Comparison of ENCODE assay signal across 11 cellular contexts in genomic region chr3:33884204-33884561, GRCh38.
A peak's percentile ranks its signal among the peaks of the same experiment; 100 is the strongest.
DNase-seq lines count a peak whose midpoint lies in the region; ATAC-seq and TF ChIP-seq lines count a peak whose summit lies in the region.
"Had no signal": no experiment of that assay in that cellular context is flagged by ENCODE, and none has a peak within 500 bp of the region (broad histone marks: within the 10 kb centered on the region; RNA-seq: fewer than 3 reads in every experiment).

No MANE protein-coding gene starts in this region.

- H3K27me3 ChIP-seq in DND-41 (ENCODE audit: insufficient read depth, low read length, poor library complexity), result no peaks in the 10 kb centered on the region
- no peaks in the 10 kb centered on the region for H3K27me3 ChIP-seq in liver (ENCODE audit: control insufficient read depth in 4 of 4, insufficient read depth in 4 of 4, low read length in 3 of 4)

- no peak overlapping the region for H3K4me2 ChIP-seq in DND-41 (ENCODE audit: insufficient read depth, low read length)

- peaks cover 3% of the 10 kb centered on the region for H3K4me1 Mint-ChIP-seq in progenitor cell of endocrine pancreas (ENCODE audit: low read depth)

- H3K9ac ChIP-seq in DND-41 (ENCODE audit: low read depth, low read length), result peak overlapping the region; percentile 38
- H3K9ac ChIP-seq in liver (ENCODE audit: low read depth in 1 of 2, low read length in 2 of 2), result no peak overlapping the region
- H3K9ac ChIP-seq: parathyroid adenoma had no signal

- peak; percentile 36; the same call in 2 of the 3 replicates for ATAC-seq in DND-41 (ENCODE audit: insufficient read depth, low read depth)
- peak; percentile 82 for ATAC-seq in HG02938 (IDR thresholded peaks at IDR 0.05; ENCODE audit: unreplicated experiment)

- TF ChIP-seq CTCF in DND-41 (IDR thresholded peaks at IDR 0.05; ENCODE audit: borderline replicate concordance, extremely low read depth, low read length, poor library complexity, severe bottlenecking), result no peak
- peak; percentile 2 for TF ChIP-seq CTCF in astrocyte of the cerebellum (IDR thresholded peaks at IDR 0.05; ENCODE audit: low read depth, low read length, missing control alignments)
- peak; percentile 35 for TF ChIP-seq CTCF in liver (IDR thresholded peaks at IDR 0.05; ENCODE audit: low read depth, low read length, missing input control)
- no peak for TF ChIP-seq CTCF in progenitor cell of endocrine pancreas (IDR thresholded peaks at IDR 0.05; ENCODE audit: unreplicated experiment)

- TF ChIP-seq RAD21 in liver (IDR thresholded peaks at IDR 0.05), result no peak

- peaks cover 31% of the 10 kb centered on the region for H3K27me3 Mint-ChIP-seq in progenitor cell of endocrine pancreas
- H3K27me3 Mint-ChIP-seq: IgD-negative memory B cell had no signal

- no peaks in the 10 kb centered on the region for H3K79me2 ChIP-seq in DND-41 (ENCODE audit: insufficient read depth, low read length)
- H3K79me2 ChIP-seq: parathyroid adenoma had no signal

- H3K4me3 Mint-ChIP-seq in progenitor cell of endocrine pancreas (ENCODE audit: low read depth), result no peak overlapping the region
- H3K4me3 Mint-ChIP-seq: activated B cell treated with CpG ODN at 0.5 μM for 24 hours had no signal

- peaks cover 16% of the 10 kb centered on the region for H3K4me1 ChIP-seq in DND-41 (ENCODE audit: insufficient read depth, low read length)
- peaks cover 0 to 7% (median 6%) of the 10 kb centered on the region in 4 donors for H3K4me1 ChIP-seq in liver (ENCODE audit: control insufficient read depth in 4 of 4, insufficient read depth in 4 of 4, low read length in 3 of 4)
- H3K4me1 ChIP-seq: parathyroid adenoma had no signal

- no peaks in the 10 kb centered on the region for H3K9me3 Mint-ChIP-seq in progenitor cell of endocrine pancreas (ENCODE audit: low read depth)
- H3K9me3 Mint-ChIP-seq: activated B cell treated with CpG ODN at 0.5 μM for 24 hours, IgD-negative memory B cell had no signal

- H3K36me3 Mint-ChIP-seq in progenitor cell of endocrine pancreas (ENCODE audit: insufficient read depth), result no peaks in the 10 kb centered on the region
- H3K36me3 Mint-ChIP-seq: IgD-negative memory B cell had no signal

- H3K27ac ChIP-seq in DND-41 (ENCODE audit: low read length) (peak overlapping the region; percentile 66), liver (ENCODE audit: low read depth in 1 of 2, low read length in 2 of 2) (no peak overlapping the region)
- H3K27ac ChIP-seq: parathyroid adenoma had no signal

- peak overlapping the region; percentile 58 for H2AFZ ChIP-seq in DND-41 (ENCODE audit: low read depth, low read length)

- WGBS in liver, result 49% methylated on average over 9 of the region's 9 CpGs

- DNase-seq in DND-41 (no peak), astrocyte of the cerebellum (ENCODE audit: low read depth) (no peak), foreskin melanocyte (no peak), progenitor cell of endocrine pancreas (ENCODE audit: low spot score, unreplicated experiment) (no peak), NCI-H128 (lab: John Stamatoyannopoulos, UW; ENCODE audit: unreplicated experiment) (no peak)
- no peak for DNase-seq in activated naive CD4-positive, alpha-beta T cell treated with Interleukin-2 at 50 U/mL for 16 hours
- DNase-seq: activated B cell treated with CpG ODN at 0.5 μM for 24 hours had no signal

- H3K36me3 ChIP-seq in DND-41 (ENCODE audit: insufficient read depth, low read length), result no peaks in the 10 kb centered on the region
- H3K36me3 ChIP-seq in liver (ENCODE audit: control insufficient read depth in 4 of 4, insufficient read depth in 3 of 4, low read depth in 1 of 4, low read length in 3 of 4), result no peaks in the 10 kb centered on the region

- no peaks in the 10 kb centered on the region for H4K20me1 ChIP-seq in DND-41 (ENCODE audit: insufficient read depth, low read length)

- no peaks in the 10 kb centered on the region for H3K9me3 ChIP-seq in DND-41 (ENCODE audit: insufficient read depth, low read length, severe bottlenecking)
- H3K9me3 ChIP-seq in liver (ENCODE audit: control insufficient read depth in 4 of 4, low read length in 3 of 4), result no peaks in the 10 kb centered on the region

- in situ Hi-C loops in astrocyte of the cerebellum (cut with HindIII; ENCODE audit: low sequenced_read_pairs), result no loop called here

- H3K4me3 ChIP-seq in DND-41 (ENCODE audit: low read depth in 1 of 2, low read length in 2 of 2), result no peak overlapping the region
- no peak overlapping the region for H3K4me3 ChIP-seq in astrocyte of the cerebellum (ENCODE audit: low read depth, low read length)
- H3K4me3 ChIP-seq in liver (ENCODE audit: low read depth in 1 of 3, low read length in 3 of 3), result no peak overlapping the region

- H3K27ac Mint-ChIP-seq in progenitor cell of endocrine pancreas, result no peak overlapping the region
- H3K27ac Mint-ChIP-seq: activated B cell treated with CpG ODN at 0.5 μM for 24 hours had no signal

TF ChIP-seq in liver, 16 proteins besides CTCF, POLR2A, EP300 and RAD21:
- no peak for TF ChIP-seq RXRA (IDR thresholded peaks at IDR 0.05)
- TF ChIP-seq ZBTB33 (IDR thresholded peaks at IDR 0.05), result no peak
- TF ChIP-seq, protein P1, sequence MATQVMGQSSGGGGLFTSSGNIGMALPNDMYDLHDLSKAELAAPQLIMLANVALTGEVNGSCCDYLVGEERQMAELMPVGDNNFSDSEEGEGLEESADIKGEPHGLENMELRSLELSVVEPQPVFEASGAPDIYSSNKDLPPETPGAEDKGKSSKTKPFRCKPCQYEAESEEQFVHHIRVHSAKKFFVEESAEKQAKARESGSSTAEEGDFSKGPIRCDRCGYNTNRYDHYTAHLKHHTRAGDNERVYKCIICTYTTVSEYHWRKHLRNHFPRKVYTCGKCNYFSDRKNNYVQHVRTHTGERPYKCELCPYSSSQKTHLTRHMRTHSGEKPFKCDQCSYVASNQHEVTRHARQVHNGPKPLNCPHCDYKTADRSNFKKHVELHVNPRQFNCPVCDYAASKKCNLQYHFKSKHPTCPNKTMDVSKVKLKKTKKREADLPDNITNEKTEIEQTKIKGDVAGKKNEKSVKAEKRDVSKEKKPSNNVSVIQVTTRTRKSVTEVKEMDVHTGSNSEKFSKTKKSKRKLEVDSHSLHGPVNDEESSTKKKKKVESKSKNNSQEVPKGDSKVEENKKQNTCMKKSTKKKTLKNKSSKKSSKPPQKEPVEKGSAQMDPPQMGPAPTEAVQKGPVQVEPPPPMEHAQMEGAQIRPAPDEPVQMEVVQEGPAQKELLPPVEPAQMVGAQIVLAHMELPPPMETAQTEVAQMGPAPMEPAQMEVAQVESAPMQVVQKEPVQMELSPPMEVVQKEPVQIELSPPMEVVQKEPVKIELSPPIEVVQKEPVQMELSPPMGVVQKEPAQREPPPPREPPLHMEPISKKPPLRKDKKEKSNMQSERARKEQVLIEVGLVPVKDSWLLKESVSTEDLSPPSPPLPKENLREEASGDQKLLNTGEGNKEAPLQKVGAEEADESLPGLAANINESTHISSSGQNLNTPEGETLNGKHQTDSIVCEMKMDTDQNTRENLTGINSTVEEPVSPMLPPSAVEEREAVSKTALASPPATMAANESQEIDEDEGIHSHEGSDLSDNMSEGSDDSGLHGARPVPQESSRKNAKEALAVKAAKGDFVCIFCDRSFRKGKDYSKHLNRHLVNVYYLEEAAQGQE (IDR thresholded peaks at IDR 0.05), result no peak
- TF ChIP-seq, protein P2, sequence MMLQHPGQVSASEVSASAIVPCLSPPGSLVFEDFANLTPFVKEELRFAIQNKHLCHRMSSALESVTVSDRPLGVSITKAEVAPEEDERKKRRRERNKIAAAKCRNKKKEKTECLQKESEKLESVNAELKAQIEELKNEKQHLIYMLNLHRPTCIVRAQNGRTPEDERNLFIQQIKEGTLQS (IDR thresholded peaks at IDR 0.05), result no peak
- no peak for TF ChIP-seq FOXA2 (IDR thresholded peaks at IDR 0.05)
- no peak for TF ChIP-seq MAX (IDR thresholded peaks at IDR 0.05)
- no peak for TF ChIP-seq YY1 (IDR thresholded peaks at IDR 0.05)
- no peak for TF ChIP-seq SP1 (IDR thresholded peaks at IDR 0.05)
- TF ChIP-seq JUND (IDR thresholded peaks at IDR 0.05), result no peak
- TF ChIP-seq HNF4A (conservative IDR thresholded peaks at IDR 0.05), result no peak
- no peak for TF ChIP-seq GABPA (IDR thresholded peaks at IDR 0.05 in 1 of 2, conservative IDR thresholded peaks at IDR 0.05 in 1 of 2)
- TF ChIP-seq HNF4G (IDR thresholded peaks at IDR 0.05), result no peak
- no peak for TF ChIP-seq FOXA1 (IDR thresholded peaks at IDR 0.05)
- no peak for TF ChIP-seq EGR1 (IDR thresholded peaks at IDR 0.05; ENCODE audit: low read depth in 2 of 2)
- no peak for TF ChIP-seq NR2F2 (IDR thresholded peaks at IDR 0.05)
- TF ChIP-seq TAF1 (conservative IDR thresholded peaks at IDR 0.05), result no peak

Comparison
In these comparisons a context has a peak if more than half of its experiments do, and no peak if none do; other contexts are left out.
1. CTCF ChIP-seq: peak in astrocyte of the cerebellum (single experiment) and liver (single experiment); none in DND-41 (single experiment) and progenitor cell of endocrine pancreas (single experiment).